ENCODE assay signal across 8 cellular contexts in genomic region chr1:21439721-21440629, GRCh38.
A peak's percentile ranks its signal among the peaks of the same experiment; 100 is the strongest.
DNase-seq lines count a peak whose midpoint lies in the region; ATAC-seq and TF ChIP-seq lines count a peak whose summit lies in the region.

Gene NBPF3, plus strand, starts transcription at chr1:21440137. Its CDS starts 4,950 bp downstream, at chr1:21445087.

- ATAC-seq in HG02840 (IDR thresholded peaks at IDR 0.05; ENCODE audit: low FRiP score, unreplicated experiment) (peak; percentile 68), GM18873 (IDR thresholded peaks at IDR 0.05; ENCODE audit: low FRiP score, unreplicated experiment) (no peak)

- DNase-seq in GM10248 (ENCODE audit: extremely low spot score) (peak; percentile 90), NCI-H1694 treated with DMSO at 0.1 percent for 48 hours (lab: John Stamatoyannopoulos, UW) (peak; percentile 64), UCSD-AML1 (lab: John Stamatoyannopoulos, UW; ENCODE audit: unreplicated experiment) (peak; percentile 63), brain microvascular endothelial cell (peak; percentile 85), skeletal muscle cell (ENCODE audit: low read depth) (peak; percentile 64)

- H3K27me3 ChIP-seq in brain microvascular endothelial cell (replicated peaks) = no peaks in the 10 kb centered on the region

- no peaks in the 10 kb centered on the region for H3K36me3 ChIP-seq in brain microvascular endothelial cell (replicated peaks)

- TF ChIP-seq CTCF in GM10248 (IDR thresholded peaks at IDR 0.05; ENCODE audit: control extremely low read depth, extremely low read depth, low read depth, missing control alignments) (no peak), brain microvascular endothelial cell (IDR thresholded peaks at IDR 0.05; ENCODE audit: low read depth, low read length, missing control alignments) (no peak)

- H3K27ac ChIP-seq in brain microvascular endothelial cell = no peak within 1 kb of the TSS

- CTCF ChIA-PET in GM10248 (lab: Yijun Ruan, JAX) = no interaction called here

- in situ Hi-C loops in brain microvascular endothelial cell (cut with HindIII; ENCODE audit: low pct_ligation_motif_present, low sequenced_read_pairs) = no loop called here

- peak within 1 kb of the TSS; percentile 68 for H3K4me3 ChIP-seq in brain microvascular endothelial cell (ENCODE audit: low read depth, low read length)
- peak within 1 kb of the TSS; percentile 51 for H3K4me3 ChIP-seq in iPS-11a (ENCODE audit: low read depth, low read length)
- H3K4me3 ChIP-seq in skeletal muscle cell (ENCODE audit: low read depth, low read length) = peak within 1 kb of the TSS; percentile 85

- POLR2A ChIA-PET in GM10248 (lab: Yijun Ruan, JAX) = no interaction called here
